Comparison of ENCODE assay signal across 1 cellular context in genomic region chr11:61567286-61568061, GRCh38.
TF ChIP-seq lines count a peak whose summit lies in the region.

No MANE protein-coding gene starts in this region.

TF ChIP-seq in K562, 482 proteins besides CTCF, POLR2A, EP300 and RAD21 (continued from another document):
- TF ChIP-seq GTF3C2 (IDR thresholded peaks at IDR 0.05; ENCODE audit: borderline replicate concordance, extremely low read depth, insufficient read length) (no peak), SMAD4 (CRISPR knock-in tag; conservative IDR thresholded peaks at IDR 0.05) (peak; percentile 86), U2AF1 (optimal IDR thresholded peaks at IDR 0.05; ENCODE audit: low read depth, low read length) (no peak), ATF3 (IDR thresholded peaks at IDR 0.05) (no peak), ATF3 (CRISPR knock-in tag; conservative IDR thresholded peaks at IDR 0.05) (peak; percentile 99), BCL6 (CRISPR knock-in tag; IDR thresholded peaks at IDR 0.05) (peak; percentile 86), NCOA4 (IDR thresholded peaks at IDR 0.05; ENCODE audit: partially characterized antibody) (no peak), BCLAF1 (IDR thresholded peaks at IDR 0.05; ENCODE audit: borderline replicate concordance in 1 of 2, control insufficient read depth in 1 of 2, low read depth in 2 of 2, low read length in 1 of 2) (no peak), ATF7 (IDR thresholded peaks at IDR 0.05) (peak; percentile 69), ZFP1 (CRISPR knock-in tag; IDR thresholded peaks at IDR 0.05) (no peak), MEF2A (IDR thresholded peaks at IDR 0.05; ENCODE audit: control insufficient read depth, low read depth, low read length) (no peak), HEY1 (CRISPR knock-in tag; IDR thresholded peaks at IDR 0.05; ENCODE audit: borderline replicate concordance) (0 out of 2 replicates have a peak, but pooled peaks have one; percentile 53), ELF1 (tag; IDR thresholded peaks at IDR 0.05) (no peak), MAX (CRISPR knock-in tag; IDR thresholded peaks at IDR 0.05) (peak; percentile 100), POLR2AphosphoS2 (IDR thresholded peaks at IDR 0.05; ENCODE audit: low read length) (no peak), ZEB2 (IDR thresholded peaks at IDR 0.05) (no peak), ETV1 (tag; conservative IDR thresholded peaks at IDR 0.05; ENCODE audit: low read depth) (peak; percentile 35; the same call in 1 of the 2 replicates), HMGN3 (IDR thresholded peaks at IDR 0.05; ENCODE audit: borderline replicate concordance, extremely low read depth, insufficient read length, low read depth, low read length) (no peak), KDM2B (CRISPR knock-in tag; IDR thresholded peaks at IDR 0.05) (no peak), KLF10 (CRISPR knock-in tag; IDR thresholded peaks at IDR 0.05) (no peak), GABPA (tag; conservative IDR thresholded peaks at IDR 0.05; ENCODE audit: low read depth) (no peak), SRSF9 (IDR thresholded peaks at IDR 0.05; ENCODE audit: borderline replicate concordance, low read depth, low read length) (no peak), RNF219 (CRISPR knock-in tag; IDR thresholded peaks at IDR 0.05) (no peak), ZMIZ1 (IDR thresholded peaks at IDR 0.05; ENCODE audit: low read depth in 2 of 2, low read length in 2 of 2) (no peak)
